In genomic region chr3:48428863-48429415, GRCh38 we compare ENCODE assay signal across 8 cellular contexts. TPM values are rescaled to one million over a fixed set of nuclear protein-coding genes. Genes with fewer than 3 reads are reported as not detected.
DNase-seq lines count a peak whose midpoint lies in the region; ATAC-seq and TF ChIP-seq lines count a peak whose summit lies in the region.

No MANE protein-coding gene starts in this region.

- H3K4me1 ChIP-seq in HUES6 (ENCODE audit: control insufficient read depth, insufficient read depth, low read length) (peaks cover 51% of the 10 kb centered on the region), ascending aorta (peaks cover 17 to 37% of the 10 kb centered on the region in 2 donors), iPS-15b (ENCODE audit: control insufficient read depth, insufficient read depth, low read length) (peaks cover 19% of the 10 kb centered on the region)

- ATAC-seq in sciatic nerve: peak; percentile 42

- peak overlapping the region; percentile 88 for H3K9ac ChIP-seq in HUES6 (ENCODE audit: low read length)
- H3K9ac ChIP-seq in iPS-15b (ENCODE audit: low read depth, low read length): peak overlapping the region; percentile 70

- H3K36me3 ChIP-seq in HUES6 (ENCODE audit: control insufficient read depth, insufficient read depth, low read length) (peaks cover 37% of the 10 kb centered on the region), ascending aorta (peaks cover 2 to 16% of the 10 kb centered on the region in 2 donors), iPS-15b (ENCODE audit: control insufficient read depth, insufficient read depth, low read length) (peaks cover 27% of the 10 kb centered on the region)

- H3K4me1 Mint-ChIP-seq in T-helper 2 cell treated with Interferon-gamma antibody and Interleukin-4, amounts not matched to agents 5 μg/mL and 100 μg/mL, for 36 hours (ENCODE audit: low read depth): peaks cover 6% of the 10 kb centered on the region

- H3K4me3 Mint-ChIP-seq in T-helper 2 cell treated with Interferon-gamma antibody and Interleukin-4, amounts not matched to agents 5 μg/mL and 100 μg/mL, for 36 hours: no peak overlapping the region

- H3K9me3 Mint-ChIP-seq in T-helper 2 cell treated with Interferon-gamma antibody and Interleukin-4, amounts not matched to agents 5 μg/mL and 100 μg/mL, for 36 hours: no peaks in the 10 kb centered on the region

- no peak for TF ChIP-seq CTCF in GM12875 (IDR thresholded peaks at IDR 0.05; ENCODE audit: borderline replicate concordance, insufficient read depth, low read depth, low read length)
- no peak for TF ChIP-seq CTCF in ascending aorta (IDR thresholded peaks at IDR 0.05)

- H3K27me3 ChIP-seq in HUES6 (ENCODE audit: control insufficient read depth, insufficient read depth, low read length) (no peaks in the 10 kb centered on the region), ascending aorta (no peaks in the 10 kb centered on the region), iPS-15b (ENCODE audit: control insufficient read depth, insufficient read depth, low read length) (no peaks in the 10 kb centered on the region)

- peaks cover 8% of the 10 kb centered on the region for H3K36me3 Mint-ChIP-seq in T-helper 2 cell treated with Interferon-gamma antibody and Interleukin-4, amounts not matched to agents 5 μg/mL and 100 μg/mL, for 36 hours (ENCODE audit: low read depth)

- H3K4me3 ChIP-seq in GM12875 (ENCODE audit: low read depth, low read length): peak overlapping the region; percentile 75
- peak overlapping the region; percentile 94 for H3K4me3 ChIP-seq in HUES6 (ENCODE audit: low read depth, low read length)
- peak overlapping the region; percentile 79 to 94 for H3K4me3 ChIP-seq in ascending aorta
- peak overlapping the region; percentile 78 for H3K4me3 ChIP-seq in iPS-15b (ENCODE audit: low read depth, low read length)

- no peak for DNase-seq in ascending aorta (ENCODE audit: low spot score in 2 of 2)
- DNase-seq in sciatic nerve (ENCODE audit: low spot score): peak; percentile 80
- DNase-seq in Kasumi-1 (lab: John Stamatoyannopoulos, UW): no peak
- DNase-seq in NCI-H226: no peak
- no peak for DNase-seq in T-helper 2 cell treated with Interferon-gamma antibody and Interleukin-4, amounts not matched to agents 5 μg/mL and 100 μg/mL, for 36 hours (ENCODE audit: low spot score)

- H3K27ac ChIP-seq in HUES6 (ENCODE audit: low read depth, low read length): peak overlapping the region; percentile 50; the same call in 1 of the 2 replicates
- peak overlapping the region; percentile 95 to 98 for H3K27ac ChIP-seq in ascending aorta

- no peak overlapping the region for H3K27ac Mint-ChIP-seq in T-helper 2 cell treated with Interferon-gamma antibody and Interleukin-4, amounts not matched to agents 5 μg/mL and 100 μg/mL, for 36 hours

- H3K9me3 ChIP-seq in HUES6 (ENCODE audit: control insufficient read depth, insufficient read depth, low read depth, low read length) (no peaks in the 10 kb centered on the region), ascending aorta (no peaks in the 10 kb centered on the region), iPS-15b (ENCODE audit: control insufficient read depth, insufficient read depth, low read length) (no peaks in the 10 kb centered on the region)

- peaks cover 24% of the 10 kb centered on the region for H3K27me3 Mint-ChIP-seq in T-helper 2 cell treated with Interferon-gamma antibody and Interleukin-4, amounts not matched to agents 5 μg/mL and 100 μg/mL, for 36 hours (ENCODE audit: low read depth)

- intact Hi-C loops in ascending aorta (cut with DNase I) (loop anchor here (1.0 kb wide), 1 partner anchor 27 kb away; no protein-coding TSS in a partner anchor), sciatic nerve (cut with DNase I) (no loop called here)

RNA-seq across cellular contexts. Expression of gene PLXNB1, which starts 0.9 kb away (rescaled TPM):
- 160 TPM for total RNA-seq in ascending aorta
- 121 TPM for total RNA-seq in sciatic nerve

RNA-seq across cellular contexts. Expression of gene CCDC51, which starts 11.0 kb away (rescaled TPM):
- total RNA-seq in ascending aorta (19.3 TPM), sciatic nerve (10.6 TPM)

RNA-seq across cellular contexts. Expression of gene TMA7, which starts 11.1 kb away (rescaled TPM):
- 142 TPM for total RNA-seq in ascending aorta
- total RNA-seq in sciatic nerve: 154 TPM

RNA-seq across cellular contexts. Expression of gene ATRIP, which starts 17.6 kb away (rescaled TPM):
- total RNA-seq in ascending aorta (9.0 TPM), sciatic nerve (7.5 TPM)

RNA-seq across cellular contexts. Expression of gene FBXW12, which starts 56.9 kb away (rescaled TPM):
- total RNA-seq in ascending aorta (not detected), sciatic nerve (0.27 TPM)
